In genomic region chr6:31680841-31681671, GRCh38 we compare ENCODE assay signal across 1 cellular context.
TF ChIP-seq lines count a peak whose summit lies in the region.

LY6G5C (minus strand) TSS chr6:31681067; CDS start chr6:31680373, 694 bp downstream.

TF ChIP-seq in K562, 482 proteins besides CTCF, POLR2A, EP300 and RAD21 (continued from another document and continues in another):
- TF ChIP-seq CREBBP (IDR thresholded peaks at IDR 0.05; ENCODE audit: low read depth, low read length) (no peak), E2F6 (IDR thresholded peaks at IDR 0.05; ENCODE audit: borderline replicate concordance in 1 of 2, extremely low read depth in 1 of 2, insufficient read depth in 1 of 2, insufficient read length in 1 of 2, low read depth in 1 of 2, low read length in 1 of 2, poor library complexity in 1 of 2, severe bottlenecking in 1 of 2) (no peak), SLC30A9 (CRISPR knock-in tag; IDR thresholded peaks at IDR 0.05) (no peak), TAF15 (IDR thresholded peaks at IDR 0.05; ENCODE audit: low read depth, low read length) (no peak), ETS2 (tag; IDR thresholded peaks at IDR 0.05; ENCODE audit: borderline replicate concordance, poor library complexity, severe bottlenecking) (no peak), ZNF778 (CRISPR knock-in tag; IDR thresholded peaks at IDR 0.05) (no peak), ZNF143 (CRISPR knock-in tag; IDR thresholded peaks at IDR 0.05) (no peak), DLX4 (CRISPR knock-in tag; IDR thresholded peaks at IDR 0.05) (no peak), SOX6 (IDR thresholded peaks at IDR 0.05) (0 out of 2 replicates have a peak, but pooled peaks have one; percentile 8), ZNF280B (CRISPR knock-in tag; IDR thresholded peaks at IDR 0.05) (no peak), CCAR2 (IDR thresholded peaks at IDR 0.05; ENCODE audit: low read depth, low read length) (no peak), JUND (IDR thresholded peaks at IDR 0.05; ENCODE audit: borderline replicate concordance, low read depth, low read length) (peak; percentile 71), JUND (tag; IDR thresholded peaks at IDR 0.05; ENCODE audit: borderline replicate concordance, low read depth, low read length) (no peak; the same call in 2 of the 3 replicates), NCOR1 (IDR thresholded peaks at IDR 0.05) (no peak), ZFP1 (CRISPR knock-in tag; IDR thresholded peaks at IDR 0.05) (no peak), KLF1 (tag; IDR thresholded peaks at IDR 0.05) (0 out of 2 replicates have a peak, but pooled peaks have one; percentile 48), MBD2 (IDR thresholded peaks at IDR 0.05; ENCODE audit: borderline replicate concordance, low read depth) (no peak; the same call in 1 of the 2 replicates), SMAD4 (CRISPR knock-in tag; conservative IDR thresholded peaks at IDR 0.05) (peak; percentile 18; the same call in 1 of the 2 replicates), ZNF639 (CRISPR knock-in tag; conservative IDR thresholded peaks at IDR 0.05 in 1 of 2, IDR thresholded peaks at IDR 0.05 in 1 of 2) (no peak), SMC3 (conservative IDR thresholded peaks at IDR 0.05; ENCODE audit: insufficient read depth, low read depth, low read length) (peak; percentile 98), KDM4B (IDR thresholded peaks at IDR 0.05; ENCODE audit: borderline replicate concordance in 2 of 2, low read depth in 1 of 2) (0 out of 4 replicates have a peak, but pooled peaks of 1 of the 2 experiments have one; percentile 12), KAT2B (IDR thresholded peaks at IDR 0.05; ENCODE audit: low read depth, low read length) (no peak), THAP7 (CRISPR knock-in tag; IDR thresholded peaks at IDR 0.05) (no peak), ZNF408 (CRISPR knock-in tag; IDR thresholded peaks at IDR 0.05; ENCODE audit: low read depth) (no peak), CHD2 (IDR thresholded peaks at IDR 0.05; ENCODE audit: low read depth, low read length) (0 out of 2 replicates have a peak, but pooled peaks have one; percentile 26), THAP12 (CRISPR knock-in tag; IDR thresholded peaks at IDR 0.05) (0 out of 2 replicates have a peak, but pooled peaks have one; percentile 11), SMARCA5 (IDR thresholded peaks at IDR 0.05) (no peak), NFE2 (IDR thresholded peaks at IDR 0.05; ENCODE audit: low read depth) (no peak), SRSF7 (optimal IDR thresholded peaks at IDR 0.05; ENCODE audit: low read depth, low read length) (peak; percentile 80), DEAF1 (CRISPR knock-in tag; IDR thresholded peaks at IDR 0.05) (peak; percentile 98), ZFP30 (CRISPR knock-in tag; IDR thresholded peaks at IDR 0.05; ENCODE audit: borderline replicate concordance) (no peak), ATF3 (IDR thresholded peaks at IDR 0.05) (no peak; the same call in 1 of the 2 replicates), ATF3 (CRISPR knock-in tag; conservative IDR thresholded peaks at IDR 0.05) (peak; percentile 79; the same call in 1 of the 2 replicates), MEF2D (tag; conservative IDR thresholded peaks at IDR 0.05; ENCODE audit: low read depth) (no peak), ELF1 (tag; IDR thresholded peaks at IDR 0.05) (peak; percentile 66), MTA3 (IDR thresholded peaks at IDR 0.05; ENCODE audit: borderline replicate concordance) (0 out of 2 replicates have a peak, but pooled peaks have one; percentile 13), TFAP4 (CRISPR knock-in tag; IDR thresholded peaks at IDR 0.05; ENCODE audit: borderline replicate concordance) (no peak; the same call in 1 of the 2 replicates), CREB3 (tag; conservative IDR thresholded peaks at IDR 0.05; ENCODE audit: low read depth) (no peak), XRCC4 (IDR thresholded peaks at IDR 0.05; ENCODE audit: extremely low read depth, insufficient read depth, insufficient read length) (no peak), MEF2A (IDR thresholded peaks at IDR 0.05; ENCODE audit: control insufficient read depth, low read depth, low read length) (no peak), SRSF1 (IDR thresholded peaks at IDR 0.05; ENCODE audit: low read depth, low read length) (no peak), ARID2 (IDR thresholded peaks at IDR 0.05) (peak; percentile 95), FOXJ2 (tag; IDR thresholded peaks at IDR 0.05) (no peak), SREBF1 (IDR thresholded peaks at IDR 0.05; ENCODE audit: borderline replicate concordance, low read depth, low read length) (no peak), MNT (conservative IDR thresholded peaks at IDR 0.05) (0 out of 4 replicates have a peak, but pooled peaks of 1 of the 2 experiments have one; percentile 21), PURB (CRISPR knock-in tag; IDR thresholded peaks at IDR 0.05; ENCODE audit: low read depth) (no peak), HMGN3 (IDR thresholded peaks at IDR 0.05; ENCODE audit: borderline replicate concordance, extremely low read depth, insufficient read length, low read depth, low read length) (peak; percentile 26), ZSCAN29 (IDR thresholded peaks at IDR 0.05) (no peak), RBFOX2 (IDR thresholded peaks at IDR 0.05; ENCODE audit: low read depth, low read length) (0 out of 2 replicates have a peak, but pooled peaks have one; percentile 23), CEBPG (CRISPR knock-in tag; IDR thresholded peaks at IDR 0.05) (no peak), CEBPG (tag; conservative IDR thresholded peaks at IDR 0.05 in 1 of 2, IDR thresholded peaks at IDR 0.05 in 1 of 2) (no peak), ZNF740 (CRISPR knock-in tag; IDR thresholded peaks at IDR 0.05) (peak; percentile 69; the same call in 1 of the 2 replicates), ZNF740 (tag; IDR thresholded peaks at IDR 0.05) (no peak)
